In the genomic region with DNA sequence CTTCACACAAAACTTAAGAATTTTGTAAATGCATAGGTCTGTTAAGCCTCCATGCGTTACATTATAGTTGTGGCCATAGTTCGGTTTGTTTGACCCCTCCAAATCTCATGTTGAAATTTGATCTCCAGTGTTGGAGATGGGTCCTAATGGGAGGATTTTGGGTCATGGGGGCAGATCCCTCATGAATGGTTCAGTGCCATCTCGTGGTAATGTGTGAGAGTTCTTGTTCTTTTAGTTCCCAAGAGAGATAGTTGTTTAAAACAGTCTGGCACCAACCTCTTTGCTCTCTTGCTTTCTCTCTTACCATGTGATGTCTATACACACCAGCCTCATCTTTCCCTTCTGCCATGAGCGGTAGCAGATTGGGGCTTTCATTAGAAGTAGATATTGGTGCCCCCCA, we compare ENCODE assay signal across 2 cellular contexts.
TF ChIP-seq lines count a peak whose summit lies in the region.

No MANE protein-coding gene starts in this region.

TF ChIP-seq in HepG2, 621 proteins besides CTCF, POLR2A, EP300 and RAD21:
- TF ChIP-seq MBNL3 (CRISPR knock-in tag; conservative IDR thresholded peaks at IDR 0.05) (no peak), STAG1 (CRISPR knock-in tag; IDR thresholded peaks at IDR 0.05) (peak; percentile 41), GTF3A (CRISPR knock-in tag; conservative IDR thresholded peaks at IDR 0.05) (no peak), CREM (IDR thresholded peaks at IDR 0.05) (no peak), CREM (CRISPR knock-in tag; IDR thresholded peaks at IDR 0.05) (no peak)
- TF ChIP-seq, protein P1, sequence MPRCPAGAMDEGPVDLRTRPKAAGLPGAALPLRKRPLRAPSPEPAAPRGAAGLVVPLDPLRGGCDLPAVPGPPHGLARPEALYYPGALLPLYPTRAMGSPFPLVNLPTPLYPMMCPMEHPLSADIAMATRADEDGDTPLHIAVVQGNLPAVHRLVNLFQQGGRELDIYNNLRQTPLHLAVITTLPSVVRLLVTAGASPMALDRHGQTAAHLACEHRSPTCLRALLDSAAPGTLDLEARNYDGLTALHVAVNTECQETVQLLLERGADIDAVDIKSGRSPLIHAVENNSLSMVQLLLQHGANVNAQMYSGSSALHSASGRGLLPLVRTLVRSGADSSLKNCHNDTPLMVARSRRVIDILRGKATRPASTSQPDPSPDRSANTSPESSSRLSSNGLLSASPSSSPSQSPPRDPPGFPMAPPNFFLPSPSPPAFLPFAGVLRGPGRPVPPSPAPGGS (CRISPR knock-in tag; IDR thresholded peaks at IDR 0.05), result no peak

TF ChIP-seq in H1, 55 proteins besides CTCF, POLR2A, EP300 and RAD21:
- TF ChIP-seq SIX5 (IDR thresholded peaks at IDR 0.05; ENCODE audit: low read depth, low read length), result no peak
- TF ChIP-seq GABPA (IDR thresholded peaks at IDR 0.05; ENCODE audit: borderline replicate concordance, insufficient read depth, low read length), result no peak
- TF ChIP-seq TAF7 (optimal IDR thresholded peaks at IDR 0.05; ENCODE audit: borderline replicate concordance, low read depth, low read length), result no peak
- TF ChIP-seq JUND (IDR thresholded peaks at IDR 0.05; ENCODE audit: low read length), result no peak
- no peak for TF ChIP-seq JUN (IDR thresholded peaks at IDR 0.05; ENCODE audit: low read depth, low read length)
- TF ChIP-seq CHD1 (IDR thresholded peaks at IDR 0.05; ENCODE audit: low read depth, low read length), result no peak
- no peak for TF ChIP-seq RXRA (IDR thresholded peaks at IDR 0.05; ENCODE audit: insufficient read depth, low read depth, low read length)
- TF ChIP-seq SUZ12 (IDR thresholded peaks at IDR 0.05; ENCODE audit: low read length), result no peak
- TF ChIP-seq YY1 (IDR thresholded peaks at IDR 0.05; ENCODE audit: low read depth, low read length), result no peak
- no peak for TF ChIP-seq CBX8 (IDR thresholded peaks at IDR 0.05; ENCODE audit: borderline replicate concordance, low read depth, low read length)
- TF ChIP-seq RNF2 (IDR thresholded peaks at IDR 0.05; ENCODE audit: borderline replicate concordance, low read depth, low read length, missing control alignments, poor library complexity, severe bottlenecking), result no peak
- no peak for TF ChIP-seq KDM4A (IDR thresholded peaks at IDR 0.05; ENCODE audit: low read depth, low read length, severe bottlenecking)
- TF ChIP-seq TBP (IDR thresholded peaks at IDR 0.05; ENCODE audit: low read depth, low read length), result no peak
- no peak for TF ChIP-seq TCF12 (IDR thresholded peaks at IDR 0.05; ENCODE audit: low read depth, low read length)
